Comparison of ENCODE assay signal across 24 cellular contexts in the genomic region with DNA sequence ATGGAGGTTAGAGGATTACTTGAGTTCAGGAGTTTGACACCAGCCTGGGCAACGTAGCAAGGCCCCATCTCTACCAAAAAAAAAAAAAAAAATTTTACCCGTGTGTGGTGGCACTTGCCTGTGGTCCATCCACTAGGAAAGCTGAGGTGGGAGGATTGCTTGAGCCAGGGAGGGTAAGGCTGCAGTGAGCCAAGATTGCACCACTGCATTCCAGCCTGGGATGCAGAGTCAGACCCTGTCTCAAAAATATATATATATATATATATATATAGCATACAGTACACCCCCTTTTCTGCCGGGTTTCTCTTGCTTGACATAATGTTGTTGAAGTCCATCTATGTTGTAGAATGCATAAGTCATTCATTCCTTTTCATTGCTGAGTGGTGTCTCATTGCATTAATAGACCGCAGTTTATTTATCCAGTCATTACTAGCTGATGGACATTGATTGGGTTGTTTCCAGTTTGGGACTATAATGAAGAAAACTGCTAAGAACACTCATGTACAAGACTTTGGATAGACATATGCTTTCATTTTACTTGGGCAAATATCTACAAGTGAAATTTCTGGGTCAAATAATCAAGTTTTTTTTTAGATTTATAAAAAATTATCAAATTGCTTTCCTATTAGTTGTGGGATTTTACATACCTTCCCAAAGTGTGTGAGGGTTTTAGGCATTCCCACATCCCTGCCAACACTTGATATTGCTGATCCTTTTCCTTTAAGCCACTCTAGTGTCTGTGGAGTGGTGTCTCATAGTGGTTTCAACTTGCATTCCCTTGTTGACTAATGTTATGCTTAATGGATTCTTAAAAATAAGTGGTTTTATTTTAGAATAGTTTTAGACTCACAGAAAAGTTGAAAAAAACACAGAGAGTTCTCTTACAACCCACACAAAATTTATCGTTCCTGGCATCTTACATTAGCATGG. TPM values are rescaled to one million over a fixed set of nuclear protein-coding genes. Genes with fewer than 3 reads are reported as not detected.
DNase-seq lines count a peak whose midpoint lies in the region; ATAC-seq and TF ChIP-seq lines count a peak whose summit lies in the region.
"Had no signal": no experiment of that assay in that cellular context is flagged by ENCODE, and none has a peak within 500 bp of the region (broad histone marks: within the 10 kb centered on the region; RNA-seq: fewer than 3 reads in every experiment).

No MANE protein-coding gene starts in this region.

- no peak for TF ChIP-seq POLR2A in stomach (IDR thresholded peaks at IDR 0.05)

- no peaks in the 10 kb centered on the region for H3K4me1 ChIP-seq in stomach
- H3K4me1 ChIP-seq: ascending aorta, pancreas, Peyer's patch, transverse colon had no signal

- no peaks in the 10 kb centered on the region for H3K4me1 Mint-ChIP-seq in chondrocyte (ENCODE audit: low read depth)
- H3K4me1 Mint-ChIP-seq: natural killer cell had no signal

- peak; percentile 21 for DNase-seq in stimulated activated CD4-positive, alpha-beta T cell treated with anti-CD3 and anti-CD28 coated beads, Interleukin-15, amount 100 ng/mL, for 24 hours
- DNase-seq in stimulated activated CD4-positive, alpha-beta T cell treated with anti-CD3 and anti-CD28 coated beads, Interleukin-4, amount 100 ng/mL, for 24 hours, result no peak
- DNase-seq in NOMO-1 treated with dmso at 0.1 percent for 144 hours (lab: John Stamatoyannopoulos, UW; ENCODE audit: unreplicated experiment) (peak; percentile 63), epithelial cell of esophagus (ENCODE audit: low read depth) (peak; percentile 15), chondrocyte (ENCODE audit: low spot score) (no peak), stomach (no peak), NCI-H1092 (lab: John Stamatoyannopoulos, UW) (no peak)
- DNase-seq: activated CD4-positive, alpha-beta T cell treated with anti-CD3 and anti-CD28 coated beads, Interleukin-2, amount 50 U/mL, for 1 hour; activated naive CD4-positive, alpha-beta T cell treated with Interleukin-2 at 50 U/mL for 16 hours; CD8-positive, alpha-beta T cell; DND-41; effector CD8-positive, alpha-beta T cell; KG1; mesenchymal stem cell; natural killer cell; NCI-H1105 treated with DMSO at 0.1 percent for 48 hours; pancreas; Peyer's patch; stimulated activated naive CD4-positive, alpha-beta T cell treated with Interleukin-2 at 50 U/mL for 16 hours; transverse colon had no signal

- H3K27me3 ChIP-seq in stomach, result peaks cover 0 to 3% (median 0%) of the 10 kb centered on the region in 3 donors
- H3K27me3 ChIP-seq: ascending aorta, pancreas, Peyer's patch had no signal

- peaks cover 9% of the 10 kb centered on the region for H3K9me3 Mint-ChIP-seq in chondrocyte (ENCODE audit: low read depth)

- H3K4me3 ChIP-seq in epithelial cell of esophagus (ENCODE audit: low read length), result no peak overlapping the region
- H3K4me3 ChIP-seq in stomach, result no peak overlapping the region
- H3K4me3 ChIP-seq: ascending aorta, pancreas, Peyer's patch, transverse colon had no signal

- no peak overlapping the region for H3K27ac ChIP-seq in stomach
- H3K27ac ChIP-seq: ascending aorta, pancreas, Peyer's patch, transverse colon had no signal

- H3K27me3 Mint-ChIP-seq in chondrocyte (ENCODE audit: low read depth), result peaks cover 11% of the 10 kb centered on the region

- H3K9me3 ChIP-seq in stomach, result no peaks in the 10 kb centered on the region
- H3K9me3 ChIP-seq: ascending aorta, pancreas, Peyer's patch, transverse colon had no signal

- H3K27ac Mint-ChIP-seq in chondrocyte (ENCODE audit: unreplicated experiment), result no peak overlapping the region
- H3K27ac Mint-ChIP-seq: CD8-positive, alpha-beta T cell; natural killer cell had no signal

- intact Hi-C loops in stomach (cut with DNase I; ENCODE audit: low total_unique reads), result no loop called here

- H3K36me3 Mint-ChIP-seq in chondrocyte (ENCODE audit: low read depth), result no peaks in the 10 kb centered on the region
- H3K36me3 Mint-ChIP-seq: CD8-positive, alpha-beta T cell; natural killer cell had no signal

- no peak for TF ChIP-seq EP300 in stomach (IDR thresholded peaks at IDR 0.05)

- no peak overlapping the region for H3K4me3 Mint-ChIP-seq in chondrocyte (ENCODE audit: unreplicated experiment)
- H3K4me3 Mint-ChIP-seq: CD8-positive, alpha-beta T cell; natural killer cell had no signal

- TF ChIP-seq CTCF in epithelial cell of esophagus (IDR thresholded peaks at IDR 0.05; ENCODE audit: insufficient read depth, low read depth, low read length, missing control alignments) (no peak), chondrocyte (IDR thresholded peaks at IDR 0.05) (no peak), stomach (IDR thresholded peaks at IDR 0.05) (no peak)

- H3K36me3 ChIP-seq in stomach, result no peaks in the 10 kb centered on the region
- H3K36me3 ChIP-seq: ascending aorta, pancreas, Peyer's patch, transverse colon had no signal

- WGBS in stomach, 5 donors, result 78 to 87% (median 86%) methylated on average over 5 of the region's 5 CpGs

- ATAC-seq in HG02852 (IDR thresholded peaks at IDR 0.05; ENCODE audit: unreplicated experiment), result no peak
- ATAC-seq: CD8-positive, alpha-beta T cell; natural killer cell; pancreas had no signal

RNA-seq across cellular contexts. Expression of a gene that starts 2.1 kb away (rescaled TPM):
- total RNA-seq in chondrocyte (not detected in 3 replicates), stomach (not detected)
- not detected for polyA plus RNA-seq in stomach
- total RNA-seq: ascending aorta; CD8-positive, alpha-beta T cell; cerebellum; natural killer cell; pancreas; Peyer's patch; transverse colon had no signal
- polyA plus RNA-seq: keratinocyte, pancreas had no signal

Comparison
In these comparisons a context has a peak if more than half of its experiments do, and no peak if none do; other contexts are left out.
1. DNase-seq: peak in stimulated activated CD4-positive, alpha-beta T cell treated with anti-CD3 and anti-CD28 coated beads, Interleukin-15, amount 100 ng/mL, for 24 hours (single experiment), NOMO-1 treated with dmso at 0.1 percent for 144 hours (single experiment) and epithelial cell of esophagus (single experiment); none in stimulated activated CD4-positive, alpha-beta T cell treated with anti-CD3 and anti-CD28 coated beads, Interleukin-4, amount 100 ng/mL, for 24 hours (single experiment), chondrocyte (single experiment), stomach (single experiment) and NCI-H1092 (single experiment).